Comparison of ENCODE assay signal across 8 cellular contexts in genomic region chr7:24573008-24573553, GRCh38. TPM values are rescaled to one million over a fixed set of nuclear protein-coding genes. Genes with fewer than 3 reads are reported as not detected.
DNase-seq lines count a peak whose midpoint lies in the region; ATAC-seq and TF ChIP-seq lines count a peak whose summit lies in the region.

Gene PALS2, plus strand, starts transcription at chr7:24573452. Its CDS starts 50,216 bp downstream, at chr7:24623668.

- no peaks in the 10 kb centered on the region for H3K36me3 ChIP-seq in HUES64 (ENCODE audit: insufficient read depth, low read length)

- no peak for TF ChIP-seq CTCF in RWPE1 (conservative IDR thresholded peaks at IDR 0.05; ENCODE audit: low read depth)
- no peak for TF ChIP-seq CTCF in fibroblast of villous mesenchyme (IDR thresholded peaks at IDR 0.05; ENCODE audit: insufficient read depth, low read depth, low read length)
- no peak for TF ChIP-seq CTCF in neural crest cell (conservative IDR thresholded peaks at IDR 0.05)

- DNase-seq in DMS 273 treated with DMSO at 0.1 percent for 48 hours (lab: John Stamatoyannopoulos, UW) (peak; percentile 59), RWPE1 (ENCODE audit: low spot score) (peak; percentile 74), fibroblast of villous mesenchyme (ENCODE audit: low read depth) (peak; percentile 54), neural crest cell (ENCODE audit: low read depth, low spot score) (peak; percentile 67), stromal cell of bone marrow (ENCODE audit: low read depth) (peak; percentile 53)
- peak; percentile 92 for DNase-seq in activated effector memory CD4-positive, alpha-beta T cell treated with anti-CD3 and anti-CD28 coated beads, Interleukin-2, amount 50 U/mL, for 16 hours

- WGBS in HUES64: under 1% methylated on average over 66 of the region's 69 CpGs

- peak within 1 kb of the TSS; percentile 75; the same call in 1 of the 2 replicates for H3K27ac ChIP-seq in HUES64 (ENCODE audit: low read depth, low read length)
- H3K27ac ChIP-seq in RWPE1: peak within 1 kb of the TSS; percentile 94

- H3K4me1 Mint-ChIP-seq in neural crest cell: peaks cover 23% of the 10 kb centered on the region

- H3K4me3 ChIP-seq in HUES64 (ENCODE audit: low read length) (peak within 1 kb of the TSS; percentile 82), fibroblast of villous mesenchyme (ENCODE audit: low read depth, low read length) (peak within 1 kb of the TSS; percentile 76)

- peaks cover 23% of the 10 kb centered on the region for H3K27me3 ChIP-seq in HUES64 (ENCODE audit: insufficient read depth, low read length)

- POLR2A ChIA-PET in RWPE1 (lab: Yijun Ruan, JAX; ENCODE audit: low non-redundant PET): interaction anchor here (0.6 kb wide), 1 partner anchor 27 kb away, joined by 3 read pairs; no protein-coding TSS in a partner anchor

- H3K27me3 Mint-ChIP-seq in neural crest cell (ENCODE audit: low read depth): peaks cover 47% of the 10 kb centered on the region

- H3K9ac ChIP-seq in HUES64 (ENCODE audit: low read depth, low read length): peak within 1 kb of the TSS; percentile 67

- H3K36me3 Mint-ChIP-seq in neural crest cell (ENCODE audit: low read depth): no peaks in the 10 kb centered on the region

- CTCF ChIA-PET in RWPE1 (lab: Yijun Ruan, JAX): interaction anchor here (0.5 kb wide), 1 partner anchor 710 kb away, joined by 5 read pairs; no protein-coding TSS in a partner anchor

- peaks cover 47% of the 10 kb centered on the region for H3K4me1 ChIP-seq in HUES64 (ENCODE audit: insufficient read depth, low read length)

- peak within 1 kb of the TSS; percentile 97 for H3K27ac Mint-ChIP-seq in neural crest cell (ENCODE audit: unreplicated experiment)

- peak within 1 kb of the TSS; percentile 95 for H3K4me3 Mint-ChIP-seq in neural crest cell

- H3K9me3 Mint-ChIP-seq in neural crest cell: no peaks in the 10 kb centered on the region

- ATAC-seq in GM21447 (IDR thresholded peaks at IDR 0.05; ENCODE audit: unreplicated experiment): peak; percentile 42

- H3K9me3 ChIP-seq in HUES64 (ENCODE audit: insufficient read depth, low read depth, low read length): no peaks in the 10 kb centered on the region

RNA-seq across cellular contexts. Expression of gene PALS2, which starts in this region (rescaled TPM):
- polyA plus RNA-seq in HUES64 (2013, experiment 1 of 2): 40.3 TPM
- polyA plus RNA-seq in HUES64 (2013, experiment 2 of 2): 38.1 TPM
- total RNA-seq in fibroblast of villous mesenchyme (12.9 and 23.7 TPM in 2 replicates), neural crest cell (35.8 and 37.9 TPM in 2 replicates)

Comparison
In these comparisons a context has a peak if more than half of its experiments do, and no peak if none do; other contexts are left out.
1. Peak in every context shown above with its lines: DNase-seq, ATAC-seq, H3K4me3 ChIP-seq and H3K27ac ChIP-seq.